ENCODE assay signal across 8 cellular contexts in genomic region chr6:27889628-27890315, GRCh38. TPM values are rescaled to one million over a fixed set of nuclear protein-coding genes. Genes with fewer than 3 reads are reported as not detected.
A peak's percentile ranks its signal among the peaks of the same experiment; 100 is the strongest.
DNase-seq lines count a peak whose midpoint lies in the region; ATAC-seq and TF ChIP-seq lines count a peak whose summit lies in the region.

No MANE protein-coding gene starts in this region.

- TF ChIP-seq POLR2A in gastrocnemius medialis (IDR thresholded peaks at IDR 0.05) = no peak

- H2AFZ ChIP-seq in OCI-LY7 (ENCODE audit: low read length) = no peak overlapping the region

- no peak overlapping the region for H3K9ac ChIP-seq in subcutaneous abdominal adipose tissue (ENCODE audit: low read length in 5 of 5)

- H4K20me1 ChIP-seq in OCI-LY7 (ENCODE audit: insufficient read depth, low read length) = no peaks in the 10 kb centered on the region

- DNase-seq in cardiac muscle cell (ENCODE audit: low read depth in 1 of 2, low spot score in 1 of 2) (no peak), cardiac septum (ENCODE audit: low spot score) (no peak), OCI-LY7 (ENCODE audit: low spot score) (peak; percentile 86), epithelial cell of esophagus (ENCODE audit: low read depth) (no peak), gastrocnemius medialis (no peak), NCI-H2171 treated with DMSO at 0.1 percent for 48 hours (lab: John Stamatoyannopoulos, UW) (no peak)
- no peak for DNase-seq in activated naive CD4-positive, alpha-beta T cell treated with anti-CD3 and anti-CD28 coated beads, Interleukin-2, amount 50 U/mL, for 16 hours

- H3K9me3 ChIP-seq in cardiac muscle cell (ENCODE audit: low read depth) = no peaks in the 10 kb centered on the region
- H3K9me3 ChIP-seq in OCI-LY7 (ENCODE audit: low read length) = no peaks in the 10 kb centered on the region
- no peaks in the 10 kb centered on the region for H3K9me3 ChIP-seq in subcutaneous abdominal adipose tissue (ENCODE audit: control insufficient read depth in 5 of 5, low read length in 5 of 5)
- H3K9me3 ChIP-seq in gastrocnemius medialis = no peaks in the 10 kb centered on the region

- no peaks in the 10 kb centered on the region for H3K36me3 ChIP-seq in cardiac muscle cell
- H3K36me3 ChIP-seq in OCI-LY7 (ENCODE audit: insufficient read depth, low read length) = peaks cover 15% of the 10 kb centered on the region; the same call in 1 of the 2 replicates
- no peaks in the 10 kb centered on the region for H3K36me3 ChIP-seq in subcutaneous abdominal adipose tissue (ENCODE audit: control insufficient read depth in 5 of 5, insufficient read depth in 5 of 5, low read length in 5 of 5)
- no peaks in the 10 kb centered on the region for H3K36me3 ChIP-seq in gastrocnemius medialis

- in situ Hi-C loops in gastrocnemius medialis (cut with MboI; ENCODE audit: low sequenced_read_pairs in 4 of 4) = loop anchor here (10.0 to 25.0 kb wide), 8 partner anchors 125 to 735 kb away; partner anchors contain the start of gene ZNF184 (in 2 of the 4)

- H3K27ac ChIP-seq in cardiac muscle cell (peak overlapping the region; percentile 74), OCI-LY7 (ENCODE audit: low read depth, low read length, poor library complexity, severe bottlenecking) (peak overlapping the region; percentile 100), subcutaneous abdominal adipose tissue (ENCODE audit: low read depth, low read length) (no peak overlapping the region), gastrocnemius medialis (no peak overlapping the region)

- H3K4me2 ChIP-seq in OCI-LY7 (ENCODE audit: low read length) = peak overlapping the region; percentile 76

- H3K4me3 ChIP-seq in cardiac muscle cell = peak overlapping the region; percentile 79
- peak overlapping the region; percentile 94 for H3K4me3 ChIP-seq in OCI-LY7 (ENCODE audit: low read depth, low read length, poor library complexity, severe bottlenecking)
- peak overlapping the region; percentile 59 for H3K4me3 ChIP-seq in epithelial cell of esophagus (ENCODE audit: low read length)
- peak overlapping the region in 4 of 5 donors; percentile 48 to 60 (median 55) for H3K4me3 ChIP-seq in subcutaneous abdominal adipose tissue (ENCODE audit: low read depth in 1 of 5, low read length in 5 of 5)
- H3K4me3 ChIP-seq in gastrocnemius medialis = peak overlapping the region in 2 of 4 donors; percentile 39 to 46

- H3K9me2 ChIP-seq in OCI-LY7 (ENCODE audit: insufficient read depth, low read length) = no peaks in the 10 kb centered on the region

- POLR2A ChIA-PET in OCI-LY7 (lab: Charles Lee) = interaction anchor here (0.6 to 5.5 kb wide), 34 partner anchors 8 to 1869 kb away, joined by 3 to 388 read pairs (median 6); a partner anchor contains a TSS

- no TSS peak for BruUV-seq in OCI-LY7 (replicated peaks; lab: Mats Ljungman, UMichigan)

- H3K4me1 ChIP-seq in cardiac muscle cell (ENCODE audit: low read depth) (peaks cover 20% of the 10 kb centered on the region), OCI-LY7 (ENCODE audit: insufficient read depth, low read length, poor library complexity, severe bottlenecking) (peaks cover 37% of the 10 kb centered on the region), subcutaneous abdominal adipose tissue (ENCODE audit: control insufficient read depth in 5 of 5, insufficient read depth in 5 of 5, low read length in 5 of 5) (peaks cover 2 to 38% (median 33%) of the 10 kb centered on the region in 5 donors), gastrocnemius medialis (peaks cover 15 to 26% of the 10 kb centered on the region in 2 donors)

- no peaks in the 10 kb centered on the region for H3K79me2 ChIP-seq in OCI-LY7 (ENCODE audit: insufficient read depth, low read depth, low read length)

- H3K27me3 ChIP-seq in cardiac muscle cell = no peaks in the 10 kb centered on the region
- H3K27me3 ChIP-seq in subcutaneous abdominal adipose tissue (ENCODE audit: control insufficient read depth in 5 of 5, insufficient read depth in 4 of 5, low read length in 5 of 5) = peaks cover 14 to 44% (median 18%) of the 10 kb centered on the region in 5 donors
- peaks cover 56 to 58% (median 58%) of the 10 kb centered on the region in 3 donors for H3K27me3 ChIP-seq in gastrocnemius medialis

- intact Hi-C loops in cardiac septum (cut with DNase I) = loop anchor here (5.0 kb wide), 2 partner anchors 77 to 712 kb away; a partner anchor contains a TSS
- intact Hi-C loops in OCI-LY7 (cut with micrococcal nuclease; ENCODE audit: unreplicated experiment) = loop anchor here (1.0 to 10.0 kb wide), 10 partner anchors 16 to 1857 kb away; a partner anchor contains a TSS
- intact Hi-C loops in gastrocnemius medialis (cut with DNase I; ENCODE audit: low total_unique reads) = loop anchor here (5.0 to 10.0 kb wide), 2 partner anchors 137 to 1865 kb away; a partner anchor contains a TSS

- no peak for ATAC-seq in gastrocnemius medialis

- CTCF ChIA-PET in OCI-LY7 (lab: Charles Lee; ENCODE audit: unreplicated experiment) = interaction anchor here (0.7 kb wide), 2 partner anchors 15 to 20 kb away, joined by 3 read pairs; no protein-coding TSS in a partner anchor

- no peak for TF ChIP-seq CTCF in cardiac muscle cell (IDR thresholded peaks at IDR 0.05; ENCODE audit: low read depth, low read length)
- no peak for TF ChIP-seq CTCF in OCI-LY7 (conservative IDR thresholded peaks at IDR 0.05; ENCODE audit: low read length)
- no peak for TF ChIP-seq CTCF in epithelial cell of esophagus (IDR thresholded peaks at IDR 0.05; ENCODE audit: insufficient read depth, low read depth, low read length, missing control alignments)
- TF ChIP-seq CTCF in gastrocnemius medialis (IDR thresholded peaks at IDR 0.05 in 4 of 5, conservative IDR thresholded peaks at IDR 0.05 in 1 of 5) = no peak

RNA-seq across cellular contexts. Expression of gene OR2B2, which starts 22.4 kb away (rescaled TPM):
- not detected in 2 replicates for total RNA-seq in cardiac muscle cell
- polyA plus RNA-seq in cardiac muscle cell = not detected in 2 replicates
- total RNA-seq in cardiac septum = not detected
- not detected in 2 replicates for total RNA-seq in OCI-LY7 (2014; rRNA removed; shearing (Covaris generic))
- not detected in 2 replicates for total RNA-seq in OCI-LY7 (2022)
- not detected for total RNA-seq in gastrocnemius medialis

Comparison
In these comparisons a context has a peak if more than half of its experiments do, and no peak if none do; other contexts are left out.
1. H3K27ac ChIP-seq: peak in cardiac muscle cell (single experiment) and OCI-LY7 (single experiment); none in subcutaneous abdominal adipose tissue (single experiment) and gastrocnemius medialis (0 of 4).